In genomic region chr3:42300013-42300412, GRCh38 we compare ENCODE assay signal across 11 cellular contexts. TPM values are rescaled to one million over a fixed set of nuclear protein-coding genes. Genes with fewer than 3 reads are reported as not detected.
DNase-seq lines count a peak whose midpoint lies in the region; ATAC-seq and TF ChIP-seq lines count a peak whose summit lies in the region.
"Had no signal": no experiment of that assay in that cellular context is flagged by ENCODE, and none has a peak within 500 bp of the region (broad histone marks: within the 10 kb centered on the region; RNA-seq: fewer than 3 reads in every experiment).

No MANE protein-coding gene starts in this region.

- H3K27ac Mint-ChIP-seq in activated CD4-positive, alpha-beta T cell treated with anti-CD3 and anti-CD28 coated beads for 36 hours: no peak overlapping the region

- H3K9me3 ChIP-seq in RWPE2 (ENCODE audit: severe bottlenecking) (no peaks in the 10 kb centered on the region), ascending aorta (no peaks in the 10 kb centered on the region), stomach (peaks cover 0 to 4% (median 1%) of the 10 kb centered on the region in 4 donors)
- H3K9me3 ChIP-seq: BLaER1, tibial artery had no signal

- H3K27ac ChIP-seq in RWPE2 (ENCODE audit: poor library complexity, severe bottlenecking) (no peak overlapping the region), ascending aorta (no peak overlapping the region), stomach (no peak overlapping the region)
- H3K27ac ChIP-seq: BLaER1, tibial artery had no signal

- TF ChIP-seq EP300 in stomach (IDR thresholded peaks at IDR 0.05): no peak

- CTCF ChIA-PET in activated CD4-positive, alpha-beta T cell treated with anti-CD3 and anti-CD28 coated beads for 36 hours (lab: Charles Lee): no interaction called here

- H3K27me3 ChIP-seq in RWPE2 (ENCODE audit: insufficient read depth, poor library complexity, severe bottlenecking) (no peaks in the 10 kb centered on the region), ascending aorta (no peaks in the 10 kb centered on the region), stomach (no peaks in the 10 kb centered on the region)
- H3K27me3 ChIP-seq: BLaER1 had no signal

- no peak overlapping the region for H3K4me3 Mint-ChIP-seq in activated CD4-positive, alpha-beta T cell treated with anti-CD3 and anti-CD28 coated beads for 36 hours

- H3K4me3 ChIP-seq in RWPE2 (ENCODE audit: severe bottlenecking) (no peak overlapping the region), fibroblast of villous mesenchyme (ENCODE audit: low read depth, low read length) (no peak overlapping the region), ascending aorta (no peak overlapping the region), stomach (no peak overlapping the region)
- H3K4me3 ChIP-seq: BLaER1, tibial artery had no signal

- intact Hi-C loops in activated CD4-positive, alpha-beta T cell treated with anti-CD3 and anti-CD28 coated beads for 36 hours (cut with DNase I, micrococcal nuclease): no loop called here
- intact Hi-C loops in ascending aorta (cut with DNase I): no loop called here
- intact Hi-C loops in stomach (cut with DNase I; ENCODE audit: low total_unique reads): no loop called here

- WGBS in stomach, 5 donors: 11 to 42% (median 22%) methylated on average over 3 of the region's 3 CpGs

- H3K36me3 Mint-ChIP-seq in activated CD4-positive, alpha-beta T cell treated with anti-CD3 and anti-CD28 coated beads for 36 hours (ENCODE audit: low read depth): no peaks in the 10 kb centered on the region

- POLR2A ChIA-PET in activated CD4-positive, alpha-beta T cell treated with anti-CD3 and anti-CD28 coated beads for 36 hours (lab: Charles Lee): no interaction called here

- H3K9me3 Mint-ChIP-seq in activated CD4-positive, alpha-beta T cell treated with anti-CD3 and anti-CD28 coated beads for 36 hours (ENCODE audit: low read depth): no peaks in the 10 kb centered on the region

- H3K4me1 ChIP-seq in RWPE2 (ENCODE audit: insufficient read depth, poor library complexity, severe bottlenecking) (no peaks in the 10 kb centered on the region), ascending aorta (no peaks in the 10 kb centered on the region), stomach (no peaks in the 10 kb centered on the region)
- H3K4me1 ChIP-seq: tibial artery had no signal

- DNase-seq in activated CD4-positive, alpha-beta T cell treated with anti-CD3 and anti-CD28 coated beads for 36 hours: peak; percentile 53
- no peak for DNase-seq in activated CD4-positive, alpha-beta T cell treated with anti-CD3 and anti-CD28 coated beads, Interleukin-2, amount 50 U/mL, for 4 hours
- DNase-seq in RWPE2 (ENCODE audit: low spot score) (no peak), fibroblast of villous mesenchyme (ENCODE audit: low read depth) (peak; percentile 33), DMS79 (lab: John Stamatoyannopoulos, UW) (no peak), ascending aorta (ENCODE audit: low spot score in 2 of 2) (no peak), stomach (no peak)
- DNase-seq in stimulated activated CD4-positive, alpha-beta T cell treated with anti-CD3 and anti-CD28 coated beads, TNF-alpha, amount 100 ng/mL, for 48 hours (ENCODE audit: low read depth in 3 of 3): peak in 2 of 3 donors; percentile 1 to 10
- DNase-seq: tibial artery had no signal

- ATAC-seq in activated CD4-positive, alpha-beta T cell treated with anti-CD3 and anti-CD28 coated beads for 36 hours: no peak
- peak; percentile 53; the same call in 2 of the 3 replicates for ATAC-seq in RWPE2 (ENCODE audit: low read depth)

- no peak for TF ChIP-seq POLR2A in stomach (IDR thresholded peaks at IDR 0.05)

- H3K4me1 Mint-ChIP-seq in activated CD4-positive, alpha-beta T cell treated with anti-CD3 and anti-CD28 coated beads for 36 hours: peaks cover 5% of the 10 kb centered on the region

- H3K36me3 ChIP-seq in RWPE2 (ENCODE audit: low read depth): no peaks in the 10 kb centered on the region
- no peaks in the 10 kb centered on the region for H3K36me3 ChIP-seq in ascending aorta
- no peaks in the 10 kb centered on the region for H3K36me3 ChIP-seq in stomach
- H3K36me3 ChIP-seq: BLaER1, tibial artery had no signal

- TF ChIP-seq CTCF in RWPE2 (IDR thresholded peaks at IDR 0.05; ENCODE audit: poor library complexity, severe bottlenecking) (no peak), fibroblast of villous mesenchyme (IDR thresholded peaks at IDR 0.05; ENCODE audit: insufficient read depth, low read depth, low read length) (no peak), ascending aorta (IDR thresholded peaks at IDR 0.05) (no peak), stomach (IDR thresholded peaks at IDR 0.05) (no peak)

- H3K27me3 Mint-ChIP-seq in activated CD4-positive, alpha-beta T cell treated with anti-CD3 and anti-CD28 coated beads for 36 hours: peaks cover 3% of the 10 kb centered on the region

RNA-seq across cellular contexts. Expression of gene CCK, which starts 34.0 kb away (rescaled TPM):
- total RNA-seq in activated CD4-positive, alpha-beta T cell treated with anti-CD3 and anti-CD28 coated beads for 36 hours: not detected
- total RNA-seq in fibroblast of villous mesenchyme (not detected in 2 replicates), ascending aorta (not detected), stomach (10 to 100 TPM in 1 of 5 donors, 1 to 10 TPM in 1, not detected in 3; 1.5 to 68.3 TPM)
- polyA plus RNA-seq in stomach: under 1 TPM in 1 of 3 donors, not detected in 2; 0.87 TPM
- total RNA-seq: mononuclear cell had no signal

Comparison
In these comparisons a context has a peak if more than half of its experiments do, and no peak if none do; other contexts are left out.
1. DNase-seq: peak in activated CD4-positive, alpha-beta T cell treated with anti-CD3 and anti-CD28 coated beads for 36 hours (single experiment), fibroblast of villous mesenchyme (single experiment) and stimulated activated CD4-positive, alpha-beta T cell treated with anti-CD3 and anti-CD28 coated beads, TNF-alpha, amount 100 ng/mL, for 48 hours (2 of 3); none in activated CD4-positive, alpha-beta T cell treated with anti-CD3 and anti-CD28 coated beads, Interleukin-2, amount 50 U/mL, for 4 hours (0 of 2), RWPE2 (single experiment), DMS79 (single experiment), ascending aorta (0 of 2) and stomach (single experiment).